18 cellular contexts compared by ENCODE assay signal in genomic region chr19:38727306-38727867, GRCh38. TPM values are rescaled to one million over a fixed set of nuclear protein-coding genes. Genes with fewer than 3 reads are reported as not detected.
DNase-seq lines count a peak whose midpoint lies in the region; ATAC-seq and TF ChIP-seq lines count a peak whose summit lies in the region.
"Had no signal": no experiment of that assay in that cellular context is flagged by ENCODE, and none has a peak within 500 bp of the region (broad histone marks: within the 10 kb centered on the region; RNA-seq: fewer than 3 reads in every experiment).

No MANE protein-coding gene starts in this region.

- H3K4me3 ChIP-seq in stomach smooth muscle (ENCODE audit: low read length in 2 of 2) (no peak overlapping the region), mesendoderm (ENCODE audit: low read length) (no peak overlapping the region)
- H3K4me3 ChIP-seq: GM23338, lung had no signal

- H2BK15ac ChIP-seq in mesendoderm (replicated peaks; ENCODE audit: low read depth) = no peak overlapping the region

- H2AK5ac ChIP-seq in mesendoderm (ENCODE audit: low read length) = no peak overlapping the region

- no peaks in the 10 kb centered on the region for H3K9me3 Mint-ChIP-seq in effector memory CD8-positive, alpha-beta T cell
- no peaks in the 10 kb centered on the region for H3K9me3 Mint-ChIP-seq in natural killer cell
- H3K9me3 Mint-ChIP-seq: activated naive CD4-positive, alpha-beta T cell treated with anti-CD3 and anti-CD28 coated beads for 36 hours; CD8-positive, alpha-beta memory T cell; dendritic cell treated with granulocyte-macrophage colony-stimulating factor and Interleukin-4, amounts not matched to agents 40 ng/mL and 50 ng/mL, for 4 days; GM23338; naive thymus-derived CD8-positive, alpha-beta T cell had no signal

- no peaks in the 10 kb centered on the region for H3K79me2 ChIP-seq in mesendoderm (ENCODE audit: control insufficient read depth, insufficient read depth, low read length)

- H3K9ac ChIP-seq in stomach smooth muscle (ENCODE audit: low read length in 2 of 2) = no peak overlapping the region
- no peak overlapping the region for H3K9ac ChIP-seq in mesendoderm (ENCODE audit: low read length)

- no peak overlapping the region for H3K4me2 ChIP-seq in mesendoderm (ENCODE audit: low read length)
- H3K4me2 ChIP-seq: GM23338 had no signal

- intact Hi-C loops in natural killer cell (cut with micrococcal nuclease) = loop anchor here (2.0 kb wide), 1 partner anchor 47 kb away; no protein-coding TSS in a partner anchor

- no peak overlapping the region for H3K18ac ChIP-seq in mesendoderm (ENCODE audit: low read length)

- H3K4me3 Mint-ChIP-seq in effector memory CD8-positive, alpha-beta T cell = peak overlapping the region in 1 of 2 donors; percentile 32
- no peak overlapping the region for H3K4me3 Mint-ChIP-seq in natural killer cell
- H3K4me3 Mint-ChIP-seq: activated naive CD4-positive, alpha-beta T cell treated with anti-CD3 and anti-CD28 coated beads for 36 hours; dendritic cell treated with granulocyte-macrophage colony-stimulating factor and Interleukin-4, amounts not matched to agents 40 ng/mL and 50 ng/mL, for 4 days; GM23338; naive thymus-derived CD8-positive, alpha-beta T cell had no signal

- no peak overlapping the region for H3K4ac ChIP-seq in mesendoderm (ENCODE audit: low read depth, low read length)

- peaks cover 30 to 31% of the 10 kb centered on the region in 2 donors for H3K4me1 Mint-ChIP-seq in effector memory CD8-positive, alpha-beta T cell (ENCODE audit: low read depth in 2 of 2)
- peaks cover 37 to 52% of the 10 kb centered on the region in 2 donors for H3K4me1 Mint-ChIP-seq in natural killer cell

- POLR2A ChIA-PET in RWPE1 (lab: Yijun Ruan, JAX; ENCODE audit: low non-redundant PET) = no interaction called here

- H2BK5ac ChIP-seq in mesendoderm (ENCODE audit: low read length) = no peak overlapping the region

- no peaks in the 10 kb centered on the region for H3K27me3 Mint-ChIP-seq in effector memory CD8-positive, alpha-beta T cell
- no peaks in the 10 kb centered on the region for H3K27me3 Mint-ChIP-seq in natural killer cell (ENCODE audit: low read depth in 2 of 2)
- H3K27me3 Mint-ChIP-seq: dendritic cell treated with granulocyte-macrophage colony-stimulating factor and Interleukin-4, amounts not matched to agents 40 ng/mL and 50 ng/mL, for 4 days; naive thymus-derived CD8-positive, alpha-beta T cell had no signal

- H4K5ac ChIP-seq in mesendoderm (ENCODE audit: low read length) = no peak overlapping the region

- H2BK120ac ChIP-seq in mesendoderm (ENCODE audit: low read depth, low read length) = no peak overlapping the region

- H3K27ac ChIP-seq in RWPE1 (peak overlapping the region; percentile 84), stomach smooth muscle (ENCODE audit: low read length) (peak overlapping the region; percentile 11), mesendoderm (ENCODE audit: low read depth, low read length) (no peak overlapping the region)

- CTCF ChIA-PET in RWPE1 (lab: Yijun Ruan, JAX) = interaction anchor here (0.5 kb wide), 1 partner anchor 88 kb away, joined by 3 read pairs; no protein-coding TSS in a partner anchor

- no peak overlapping the region for H4K8ac ChIP-seq in mesendoderm (ENCODE audit: low read depth, low read length)

- no CpG with 5 or more reads among the region's 17 CpGs for WGBS in mesendoderm (ENCODE audit: extremely low coverage, insufficient coverage, low lambda C conversion rate)

- no peaks in the 10 kb centered on the region for H3K79me1 ChIP-seq in mesendoderm (ENCODE audit: low read length)

- H3K27ac Mint-ChIP-seq in effector memory CD8-positive, alpha-beta T cell = peak overlapping the region; percentile 55 to 67
- H3K27ac Mint-ChIP-seq in natural killer cell = peak overlapping the region; percentile 88 to 89
- H3K27ac Mint-ChIP-seq: activated naive CD4-positive, alpha-beta T cell treated with anti-CD3 and anti-CD28 coated beads for 36 hours; dendritic cell treated with granulocyte-macrophage colony-stimulating factor and Interleukin-4, amounts not matched to agents 40 ng/mL and 50 ng/mL, for 4 days; GM23338 had no signal

- ATAC-seq in effector memory CD8-positive, alpha-beta T cell (replicated peaks) = no peak
- ATAC-seq in natural killer cell (no peak), HG03108 (IDR thresholded peaks at IDR 0.05; ENCODE audit: unreplicated experiment) (no peak), HG03432 (IDR thresholded peaks at IDR 0.05; ENCODE audit: unreplicated experiment) (no peak)
- ATAC-seq: GM23338; naive thymus-derived CD8-positive, alpha-beta T cell had no signal

- no peak overlapping the region for H3K56ac ChIP-seq in mesendoderm (ENCODE audit: low read length)

- H3K36me3 ChIP-seq in stomach smooth muscle (ENCODE audit: control insufficient read depth in 2 of 2, insufficient read depth in 2 of 2, low read length in 2 of 2) = peaks cover 43 to 47% of the 10 kb centered on the region in 2 donors
- peaks cover 24% of the 10 kb centered on the region for H3K36me3 ChIP-seq in mesendoderm (ENCODE audit: control insufficient read depth, insufficient read depth, low read length)

- no peak for TF ChIP-seq CTCF in RWPE1 (conservative IDR thresholded peaks at IDR 0.05; ENCODE audit: low read depth)
- TF ChIP-seq CTCF in natural killer cell (IDR thresholded peaks at IDR 0.05) = no peak

- H3K23ac ChIP-seq in mesendoderm (ENCODE audit: low read length) = no peak overlapping the region

- no peaks in the 10 kb centered on the region for H3K9me3 ChIP-seq in stomach smooth muscle (ENCODE audit: control insufficient read depth in 2 of 2, low read length in 2 of 2)

- H3K27me3 ChIP-seq in stomach smooth muscle (ENCODE audit: control insufficient read depth in 1 of 2, insufficient read depth in 2 of 2, low read length in 2 of 2) (no peaks in the 10 kb centered on the region), mesendoderm (ENCODE audit: insufficient read depth, low read length, poor library complexity) (no peaks in the 10 kb centered on the region)

- H3K36me3 Mint-ChIP-seq in effector memory CD8-positive, alpha-beta T cell (ENCODE audit: insufficient read depth) = peaks cover 64% of the 10 kb centered on the region
- peaks cover 6% of the 10 kb centered on the region for H3K36me3 Mint-ChIP-seq in natural killer cell

- peaks cover 16% of the 10 kb centered on the region for H3K4me1 ChIP-seq in stomach smooth muscle (ENCODE audit: control insufficient read depth, insufficient read depth, low read length)
- no peaks in the 10 kb centered on the region for H3K4me1 ChIP-seq in mesendoderm (ENCODE audit: control insufficient read depth, low read depth, low read length)

- DNase-seq in RWPE1 (ENCODE audit: low spot score) (no peak), natural killer cell (no peak), ureter (ENCODE audit: low spot score) (no peak), mesendoderm (no peak)
- DNase-seq in effector memory CD8-positive, alpha-beta T cell = no peak
- DNase-seq: activated naive CD4-positive, alpha-beta T cell treated with anti-CD3 and anti-CD28 coated beads for 36 hours; activated T-cell treated with anti-CD3 and anti-CD28 coated beads, Interleukin-2, amount 50 U/mL, for 1 hour; NCI-H1436 treated with DMSO at 0.1 percent for 48 hours had no signal

RNA-seq across cellular contexts. Expression of gene CAPN12, which starts 16.9 kb away (rescaled TPM):
- total RNA-seq in natural killer cell = 10 to 100 TPM in 2 of 3 donors, 1 to 10 TPM in 1; 7.4 to 51.0 (median 26.7) TPM
- total RNA-seq in ureter = 27.6 TPM
- 6.6 TPM for polyA plus RNA-seq in mesendoderm (2013, experiment 1 of 2)
- polyA plus RNA-seq in mesendoderm (2013, experiment 2 of 2) = 6.5 TPM

RNA-seq across cellular contexts. Expression of gene LGALS7, which starts 45.9 kb away (rescaled TPM):
- total RNA-seq in natural killer cell (not detected), ureter (not detected)
- polyA plus RNA-seq in mesendoderm (2013, experiment 1 of 2) = not detected
- not detected for polyA plus RNA-seq in mesendoderm (2013, experiment 2 of 2)
- total RNA-seq: activated naive CD4-positive, alpha-beta T cell treated with anti-CD3 and anti-CD28 coated beads for 36 hours; CD8-positive, alpha-beta memory T cell; frontal cortex; GM23338; naive thymus-derived CD8-positive, alpha-beta T cell; pulmonary artery endothelial cell had no signal
- polyA plus RNA-seq: CD8-positive, alpha-beta memory T cell; naive thymus-derived CD8-positive, alpha-beta T cell had no signal
